ENCODE assay signal across 1 cellular context in the genomic region with DNA sequence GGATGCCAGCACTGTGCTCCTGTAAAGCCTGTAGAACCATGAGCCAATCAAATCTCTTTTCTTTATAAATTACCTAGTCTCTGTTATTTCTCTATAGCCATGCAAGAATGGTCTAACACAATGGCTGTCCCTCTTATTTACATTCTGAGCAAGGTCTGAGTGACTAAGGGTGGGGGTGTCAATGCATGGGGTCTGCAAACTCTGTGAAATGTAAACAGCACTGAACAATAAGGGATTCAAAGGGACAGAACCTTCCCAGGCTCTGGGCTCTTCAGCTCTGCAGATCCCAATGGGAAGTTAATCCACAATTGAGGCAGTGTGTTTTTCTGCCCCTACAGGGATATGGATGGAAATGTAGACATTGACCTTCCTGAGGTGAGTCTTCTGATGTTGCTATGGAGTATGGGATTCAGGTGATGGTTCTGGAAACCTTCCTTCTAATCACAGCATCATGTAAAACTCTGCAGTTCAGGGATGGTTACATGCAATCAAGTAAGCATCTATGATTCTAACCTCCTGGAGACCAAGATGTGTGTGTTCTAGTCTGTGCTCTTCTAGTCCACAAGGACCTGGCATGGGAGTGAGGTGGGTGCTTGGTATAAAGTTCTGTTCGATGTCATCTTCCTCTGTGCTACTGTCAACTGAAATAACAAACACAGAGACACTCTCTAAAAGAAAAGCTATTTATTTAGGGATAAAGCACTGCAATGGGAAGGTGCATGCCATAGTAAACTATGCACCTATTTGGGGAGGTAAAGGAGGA.
TF ChIP-seq lines count a peak whose summit lies in the region.

No MANE protein-coding gene starts in this region.

TF ChIP-seq in HepG2, 621 proteins besides CTCF, POLR2A, EP300 and RAD21 (continued from another document and continues in another):
- TF ChIP-seq, protein P1, sequence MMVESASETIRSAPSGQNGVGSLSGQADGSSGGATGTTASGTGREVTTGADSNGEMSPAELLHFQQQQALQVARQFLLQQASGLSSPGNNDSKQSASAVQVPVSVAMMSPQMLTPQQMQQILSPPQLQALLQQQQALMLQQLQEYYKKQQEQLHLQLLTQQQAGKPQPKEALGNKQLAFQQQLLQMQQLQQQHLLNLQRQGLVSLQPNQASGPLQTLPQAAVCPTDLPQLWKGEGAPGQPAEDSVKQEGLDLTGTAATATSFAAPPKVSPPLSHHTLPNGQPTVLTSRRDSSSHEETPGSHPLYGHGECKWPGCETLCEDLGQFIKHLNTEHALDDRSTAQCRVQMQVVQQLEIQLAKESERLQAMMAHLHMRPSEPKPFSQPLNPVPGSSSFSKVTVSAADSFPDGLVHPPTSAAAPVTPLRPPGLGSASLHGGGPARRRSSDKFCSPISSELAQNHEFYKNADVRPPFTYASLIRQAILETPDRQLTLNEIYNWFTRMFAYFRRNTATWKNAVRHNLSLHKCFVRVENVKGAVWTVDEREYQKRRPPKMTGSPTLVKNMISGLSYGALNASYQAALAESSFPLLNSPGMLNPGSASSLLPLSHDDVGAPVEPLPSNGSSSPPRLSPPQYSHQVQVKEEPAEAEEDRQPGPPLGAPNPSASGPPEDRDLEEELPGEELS (CRISPR knock-in tag; IDR thresholded peaks at IDR 0.05): 0 out of 2 replicates have a peak, but pooled peaks have one; percentile 19
- TF ChIP-seq ESRRA (CRISPR knock-in tag; IDR thresholded peaks at IDR 0.05; ENCODE audit: low read depth): no peak
- TF ChIP-seq ZBTB7A (CRISPR knock-in tag; IDR thresholded peaks at IDR 0.05): peak; percentile 40; the same call in 1 of the 2 replicates
- TF ChIP-seq, protein P2, sequence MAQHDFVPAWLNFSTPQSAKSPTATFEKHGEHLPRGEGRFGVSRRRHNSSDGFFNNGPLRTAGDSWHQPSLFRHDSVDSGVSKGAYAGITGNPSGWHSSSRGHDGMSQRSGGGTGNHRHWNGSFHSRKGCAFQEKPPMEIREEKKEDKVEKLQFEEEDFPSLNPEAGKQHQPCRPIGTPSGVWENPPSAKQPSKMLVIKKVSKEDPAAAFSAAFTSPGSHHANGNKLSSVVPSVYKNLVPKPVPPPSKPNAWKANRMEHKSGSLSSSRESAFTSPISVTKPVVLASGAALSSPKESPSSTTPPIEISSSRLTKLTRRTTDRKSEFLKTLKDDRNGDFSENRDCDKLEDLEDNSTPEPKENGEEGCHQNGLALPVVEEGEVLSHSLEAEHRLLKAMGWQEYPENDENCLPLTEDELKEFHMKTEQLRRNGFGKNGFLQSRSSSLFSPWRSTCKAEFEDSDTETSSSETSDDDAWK (CRISPR knock-in tag; IDR thresholded peaks at IDR 0.05): no peak
- TF ChIP-seq, protein P3, sequence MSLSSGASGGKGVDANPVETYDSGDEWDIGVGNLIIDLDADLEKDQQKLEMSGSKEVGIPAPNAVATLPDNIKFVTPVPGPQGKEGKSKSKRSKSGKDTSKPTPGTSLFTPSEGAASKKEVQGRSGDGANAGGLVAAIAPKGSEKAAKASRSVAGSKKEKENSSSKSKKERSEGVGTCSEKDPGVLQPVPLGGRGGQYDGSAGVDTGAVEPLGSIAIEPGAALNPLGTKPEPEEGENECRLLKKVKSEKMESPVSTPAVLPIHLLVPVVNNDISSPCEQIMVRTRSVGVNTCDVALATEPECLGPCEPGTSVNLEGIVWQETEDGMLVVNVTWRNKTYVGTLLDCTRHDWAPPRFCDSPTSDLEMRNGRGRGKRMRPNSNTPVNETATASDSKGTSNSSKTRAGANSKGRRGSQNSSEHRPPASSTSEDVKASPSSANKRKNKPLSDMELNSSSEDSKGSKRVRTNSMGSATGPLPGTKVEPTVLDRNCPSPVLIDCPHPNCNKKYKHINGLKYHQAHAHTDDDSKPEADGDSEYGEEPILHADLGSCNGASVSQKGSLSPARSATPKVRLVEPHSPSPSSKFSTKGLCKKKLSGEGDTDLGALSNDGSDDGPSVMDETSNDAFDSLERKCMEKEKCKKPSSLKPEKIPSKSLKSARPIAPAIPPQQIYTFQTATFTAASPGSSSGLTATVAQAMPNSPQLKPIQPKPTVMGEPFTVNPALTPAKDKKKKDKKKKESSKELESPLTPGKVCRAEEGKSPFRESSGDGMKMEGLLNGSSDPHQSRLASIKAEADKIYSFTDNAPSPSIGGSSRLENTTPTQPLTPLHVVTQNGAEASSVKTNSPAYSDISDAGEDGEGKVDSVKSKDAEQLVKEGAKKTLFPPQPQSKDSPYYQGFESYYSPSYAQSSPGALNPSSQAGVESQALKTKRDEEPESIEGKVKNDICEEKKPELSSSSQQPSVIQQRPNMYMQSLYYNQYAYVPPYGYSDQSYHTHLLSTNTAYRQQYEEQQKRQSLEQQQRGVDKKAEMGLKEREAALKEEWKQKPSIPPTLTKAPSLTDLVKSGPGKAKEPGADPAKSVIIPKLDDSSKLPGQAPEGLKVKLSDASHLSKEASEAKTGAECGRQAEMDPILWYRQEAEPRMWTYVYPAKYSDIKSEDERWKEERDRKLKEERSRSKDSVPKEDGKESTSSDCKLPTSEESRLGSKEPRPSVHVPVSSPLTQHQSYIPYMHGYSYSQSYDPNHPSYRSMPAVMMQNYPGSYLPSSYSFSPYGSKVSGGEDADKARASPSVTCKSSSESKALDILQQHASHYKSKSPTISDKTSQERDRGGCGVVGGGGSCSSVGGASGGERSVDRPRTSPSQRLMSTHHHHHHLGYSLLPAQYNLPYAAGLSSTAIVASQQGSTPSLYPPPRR (CRISPR knock-in tag; IDR thresholded peaks at IDR 0.05; ENCODE audit: borderline replicate concordance): 0 out of 2 replicates have a peak, but pooled peaks have one; percentile 49
- TF ChIP-seq, protein P4, sequence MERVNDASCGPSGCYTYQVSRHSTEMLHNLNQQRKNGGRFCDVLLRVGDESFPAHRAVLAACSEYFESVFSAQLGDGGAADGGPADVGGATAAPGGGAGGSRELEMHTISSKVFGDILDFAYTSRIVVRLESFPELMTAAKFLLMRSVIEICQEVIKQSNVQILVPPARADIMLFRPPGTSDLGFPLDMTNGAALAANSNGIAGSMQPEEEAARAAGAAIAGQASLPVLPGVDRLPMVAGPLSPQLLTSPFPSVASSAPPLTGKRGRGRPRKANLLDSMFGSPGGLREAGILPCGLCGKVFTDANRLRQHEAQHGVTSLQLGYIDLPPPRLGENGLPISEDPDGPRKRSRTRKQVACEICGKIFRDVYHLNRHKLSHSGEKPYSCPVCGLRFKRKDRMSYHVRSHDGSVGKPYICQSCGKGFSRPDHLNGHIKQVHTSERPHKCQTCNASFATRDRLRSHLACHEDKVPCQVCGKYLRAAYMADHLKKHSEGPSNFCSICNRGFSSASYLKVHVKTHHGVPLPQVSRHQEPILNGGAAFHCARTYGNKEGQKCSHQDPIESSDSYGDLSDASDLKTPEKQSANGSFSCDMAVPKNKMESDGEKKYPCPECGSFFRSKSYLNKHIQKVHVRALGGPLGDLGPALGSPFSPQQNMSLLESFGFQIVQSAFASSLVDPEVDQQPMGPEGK (CRISPR knock-in tag; IDR thresholded peaks at IDR 0.05): peak; percentile 91
- TF ChIP-seq ZNF407 (CRISPR knock-in tag; IDR thresholded peaks at IDR 0.05; ENCODE audit: not compliant biosample characterization): no peak
- TF ChIP-seq ELF4 (CRISPR knock-in tag; IDR thresholded peaks at IDR 0.05; ENCODE audit: borderline replicate concordance): no peak
- TF ChIP-seq SOX6 (IDR thresholded peaks at IDR 0.05): no peak
- TF ChIP-seq SOX6 (CRISPR knock-in tag; IDR thresholded peaks at IDR 0.05): peak; percentile 65
- TF ChIP-seq ZNF180 (CRISPR knock-in tag; IDR thresholded peaks at IDR 0.05; ENCODE audit: borderline replicate concordance, low read depth): no peak
- TF ChIP-seq MXI1 (IDR thresholded peaks at IDR 0.05; ENCODE audit: borderline replicate concordance, low read depth, low read length): no peak
- no peak for TF ChIP-seq ZSCAN21 (CRISPR knock-in tag; IDR thresholded peaks at IDR 0.05; ENCODE audit: borderline replicate concordance)
- no peak for TF ChIP-seq MAFG (CRISPR knock-in tag; IDR thresholded peaks at IDR 0.05)
- no peak for TF ChIP-seq PAWR (CRISPR knock-in tag; IDR thresholded peaks at IDR 0.05; ENCODE audit: borderline replicate concordance)
- TF ChIP-seq TBX2 (CRISPR knock-in tag; IDR thresholded peaks at IDR 0.05; ENCODE audit: borderline replicate concordance): peak; percentile 59
- no peak for TF ChIP-seq ZMYM4 (CRISPR knock-in tag; IDR thresholded peaks at IDR 0.05)
- TF ChIP-seq HOXD1 (CRISPR knock-in tag; IDR thresholded peaks at IDR 0.05): no peak
- TF ChIP-seq ZNF597 (CRISPR knock-in tag; IDR thresholded peaks at IDR 0.05): no peak
- no peak for TF ChIP-seq ZNF7 (CRISPR knock-in tag; IDR thresholded peaks at IDR 0.05)
- TF ChIP-seq GFI1 (CRISPR knock-in tag; IDR thresholded peaks at IDR 0.05; ENCODE audit: borderline replicate concordance): no peak
- TF ChIP-seq, protein P5, sequence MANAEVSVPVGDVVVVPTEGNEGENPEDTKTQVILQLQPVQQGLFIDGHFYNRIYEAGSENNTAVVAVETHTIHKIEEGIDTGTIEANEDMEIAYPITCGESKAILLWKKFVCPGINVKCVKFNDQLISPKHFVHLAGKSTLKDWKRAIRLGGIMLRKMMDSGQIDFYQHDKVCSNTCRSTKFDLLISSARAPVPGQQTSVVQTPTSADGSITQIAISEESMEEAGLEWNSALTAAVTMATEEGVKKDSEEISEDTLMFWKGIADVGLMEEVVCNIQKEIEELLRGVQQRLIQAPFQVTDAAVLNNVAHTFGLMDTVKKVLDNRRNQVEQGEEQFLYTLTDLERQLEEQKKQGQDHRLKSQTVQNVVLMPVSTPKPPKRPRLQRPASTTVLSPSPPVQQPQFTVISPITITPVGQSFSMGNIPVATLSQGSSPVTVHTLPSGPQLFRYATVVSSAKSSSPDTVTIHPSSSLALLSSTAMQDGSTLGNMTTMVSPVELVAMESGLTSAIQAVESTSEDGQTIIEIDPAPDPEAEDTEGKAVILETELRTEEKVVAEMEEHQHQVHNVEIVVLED (CRISPR knock-in tag; IDR thresholded peaks at IDR 0.05; ENCODE audit: borderline replicate concordance): no peak
